8 cellular contexts compared by ENCODE assay signal in the genomic region with DNA sequence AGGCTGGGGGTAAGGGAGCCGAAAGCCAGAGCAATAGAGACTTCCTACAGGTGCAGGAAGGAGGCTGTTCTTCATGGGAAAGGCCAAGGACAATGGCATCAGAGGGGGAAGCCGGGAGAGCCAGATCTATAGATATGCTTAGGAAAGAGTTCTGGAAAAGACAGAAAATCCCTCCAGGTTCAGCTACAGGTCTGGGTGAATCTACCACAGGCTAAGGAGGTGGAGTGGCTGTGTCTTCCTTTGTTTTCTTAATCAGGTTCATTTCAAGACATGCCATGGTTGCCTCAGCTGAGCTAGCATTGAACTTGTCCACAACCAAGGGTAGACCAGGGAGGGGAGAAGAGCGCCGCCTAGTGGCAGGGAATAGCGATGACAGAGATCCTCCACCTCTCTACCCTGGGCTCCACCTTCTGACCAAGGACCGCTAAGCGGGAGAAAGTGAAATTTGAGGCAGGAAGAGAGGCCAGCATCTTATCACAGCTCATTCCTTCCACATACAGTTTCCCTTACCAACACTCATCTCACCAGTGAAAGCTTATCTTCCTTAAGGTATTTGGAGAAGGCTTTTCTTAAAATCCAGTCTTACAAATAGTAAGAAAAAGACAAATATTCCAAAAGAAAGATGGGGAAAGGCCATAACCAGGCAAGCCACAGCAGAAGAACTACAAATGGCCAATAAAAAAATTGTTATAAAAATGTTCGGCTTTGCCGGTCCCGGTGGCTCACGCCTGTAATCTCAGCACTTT.
DNase-seq lines count a peak whose midpoint lies in the region; ATAC-seq, FAIRE-seq and TF ChIP-seq lines count a peak whose summit lies in the region.

No MANE protein-coding gene starts in this region.

- H3K27ac ChIP-seq in RWPE1, result no peak overlapping the region
- H3K27ac ChIP-seq in HepG2 (ENCODE audit: extremely low read length, insufficient read depth, low read length), result no peak overlapping the region
- H3K27ac ChIP-seq in tibial artery, result no peak overlapping the region

- DNase-seq in Right ventricle myocardium inferior (ENCODE audit: missing footprints), result no peak
- no peak for DNase-seq in cardiac septum (ENCODE audit: low spot score)
- peak; percentile 52 for DNase-seq in RWPE1 (ENCODE audit: low spot score)
- no peak for DNase-seq in astrocyte of the spinal cord (ENCODE audit: low read depth, low spot score)
- DNase-seq in HepG2 (ENCODE audit: low spot score), result peak; percentile 67
- DNase-seq in tibial artery, result no peak

- TF ChIP-seq POLR2A in HepG2 (IDR thresholded peaks at IDR 0.05; ENCODE audit: insufficient read depth in 1 of 2, low read depth in 2 of 2, low read length in 2 of 2), result no peak

- H3K9me3 ChIP-seq in HepG2 (ENCODE audit: low read length), result no peaks in the 10 kb centered on the region
- H3K9me3 ChIP-seq in tibial artery, result no peaks in the 10 kb centered on the region

- TF ChIP-seq EP300 in HepG2 (IDR thresholded peaks at IDR 0.05; ENCODE audit: low read depth in 2 of 2, low read length in 2 of 2), result no peak
- TF ChIP-seq EP300 in HepG2 (CRISPR knock-in tag; IDR thresholded peaks at IDR 0.05; ENCODE audit: borderline replicate concordance), result no peak

- POLR2A ChIA-PET in RWPE1 (lab: Yijun Ruan, JAX; ENCODE audit: low non-redundant PET), result no interaction called here
- POLR2A ChIA-PET in HepG2 (lab: Yijun Ruan, JAX), result no interaction called here

- H3K4me3 ChIP-seq in astrocyte of the spinal cord (ENCODE audit: low read depth, low read length) (no peak overlapping the region), HepG2 (replicated peaks in 1 of 3; ENCODE audit: insufficient read depth in 1 of 3, low read depth in 2 of 3, low read length in 3 of 3) (no peak overlapping the region), tibial artery (no peak overlapping the region)

- H4K20me1 ChIP-seq in HepG2 (ENCODE audit: insufficient read depth, low read length), result no peaks in the 10 kb centered on the region

- intact Hi-C loops in Right ventricle myocardium inferior (cut with DNase I) (no loop called here), cardiac septum (cut with DNase I) (no loop called here), HepG2 (cut with micrococcal nuclease; ENCODE audit: unreplicated experiment) (no loop called here), tibial artery (cut with DNase I; ENCODE audit: low total_unique reads) (no loop called here)

- BruUV-seq in HepG2 (replicated peaks; lab: Mats Ljungman, UMichigan), result no TSS peak

- H3K4me1 ChIP-seq in HepG2 (ENCODE audit: insufficient read depth, low read length), result no peaks in the 10 kb centered on the region
- H3K4me1 ChIP-seq in tibial artery, result no peaks in the 10 kb centered on the region

- FAIRE-seq in HepG2 (lab: Jason Lieb, UNC), result peak; percentile 81

- peak; percentile 55; the same call in 1 of the 2 replicates for TF ChIP-seq RAD21 in HepG2 (CRISPR knock-in tag; IDR thresholded peaks at IDR 0.05)

- CTCF ChIA-PET in RWPE1 (lab: Yijun Ruan, JAX) (interaction anchor here (0.5 to 1.2 kb wide), 6 partner anchors 15 to 338 kb away, joined by 3 to 8 read pairs (median 4); no protein-coding TSS in a partner anchor), HepG2 (lab: Yijun Ruan, JAX; ENCODE audit: low intra/inter-chr PET ratio, low total read pairs) (no interaction called here)

- peak; percentile 43 for TF ChIP-seq CTCF in RWPE1 (conservative IDR thresholded peaks at IDR 0.05; ENCODE audit: low read depth)
- TF ChIP-seq CTCF in astrocyte of the spinal cord (IDR thresholded peaks at IDR 0.05; ENCODE audit: low read depth, low read length), result peak; percentile 57
- TF ChIP-seq CTCF in HepG2 (CRISPR knock-in tag; IDR thresholded peaks at IDR 0.05), result peak; percentile 89
- TF ChIP-seq CTCF in tibial artery (IDR thresholded peaks at IDR 0.05), result no peak

- H3K4me2 ChIP-seq in HepG2 (ENCODE audit: low read depth, low read length), result no peak overlapping the region

- no peak overlapping the region for H2AFZ ChIP-seq in HepG2 (ENCODE audit: low read length)

- no peaks in the 10 kb centered on the region for H3K79me2 ChIP-seq in HepG2 (ENCODE audit: insufficient read depth, low read length)

- H3K27me3 ChIP-seq in HepG2 (ENCODE audit: control insufficient read depth in 1 of 2, insufficient read depth in 2 of 2, low read length in 2 of 2) (peaks cover 4 to 20% of the 10 kb centered on the region in 2 experiments; a peak in 4 of 5 replicates), tibial artery (no peaks in the 10 kb centered on the region)

- H3K9ac ChIP-seq in HepG2 (ENCODE audit: insufficient read depth, low read depth, low read length), result no peak overlapping the region

- in situ Hi-C loops in astrocyte of the spinal cord (cut with HindIII; ENCODE audit: low sequenced_read_pairs) (no loop called here), HepG2 (cut with HindIII; ENCODE audit: extremely low pct_ligation_motif_present, low pct_unique_long_range_greater_than_20kb) (no loop called here)

- WGBS in HepG2 (ENCODE audit: low lambda C conversion rate), result 36% methylated on average over 11 of the region's 11 CpGs

- H3K36me3 ChIP-seq in HepG2 (replicated peaks in 1 of 2; ENCODE audit: control insufficient read depth in 1 of 2, insufficient read depth in 2 of 2, low read length in 2 of 2) (no peaks in the 10 kb centered on the region), tibial artery (no peaks in the 10 kb centered on the region)

- peak; percentile 69 for ATAC-seq in Right ventricle myocardium inferior
- peak; percentile 67 for ATAC-seq in HG03469 (IDR thresholded peaks at IDR 0.05; ENCODE audit: unreplicated experiment)
- peak; percentile 95 for ATAC-seq in HepG2
- no peak for ATAC-seq in HG02884 (IDR thresholded peaks at IDR 0.05; ENCODE audit: unreplicated experiment)

TF ChIP-seq in HepG2, 621 proteins besides CTCF, POLR2A, EP300 and RAD21 (continues in another document):
- TF ChIP-seq SMC3 (IDR thresholded peaks at IDR 0.05; ENCODE audit: low read length), result peak; percentile 47
- TF ChIP-seq, protein P1, sequence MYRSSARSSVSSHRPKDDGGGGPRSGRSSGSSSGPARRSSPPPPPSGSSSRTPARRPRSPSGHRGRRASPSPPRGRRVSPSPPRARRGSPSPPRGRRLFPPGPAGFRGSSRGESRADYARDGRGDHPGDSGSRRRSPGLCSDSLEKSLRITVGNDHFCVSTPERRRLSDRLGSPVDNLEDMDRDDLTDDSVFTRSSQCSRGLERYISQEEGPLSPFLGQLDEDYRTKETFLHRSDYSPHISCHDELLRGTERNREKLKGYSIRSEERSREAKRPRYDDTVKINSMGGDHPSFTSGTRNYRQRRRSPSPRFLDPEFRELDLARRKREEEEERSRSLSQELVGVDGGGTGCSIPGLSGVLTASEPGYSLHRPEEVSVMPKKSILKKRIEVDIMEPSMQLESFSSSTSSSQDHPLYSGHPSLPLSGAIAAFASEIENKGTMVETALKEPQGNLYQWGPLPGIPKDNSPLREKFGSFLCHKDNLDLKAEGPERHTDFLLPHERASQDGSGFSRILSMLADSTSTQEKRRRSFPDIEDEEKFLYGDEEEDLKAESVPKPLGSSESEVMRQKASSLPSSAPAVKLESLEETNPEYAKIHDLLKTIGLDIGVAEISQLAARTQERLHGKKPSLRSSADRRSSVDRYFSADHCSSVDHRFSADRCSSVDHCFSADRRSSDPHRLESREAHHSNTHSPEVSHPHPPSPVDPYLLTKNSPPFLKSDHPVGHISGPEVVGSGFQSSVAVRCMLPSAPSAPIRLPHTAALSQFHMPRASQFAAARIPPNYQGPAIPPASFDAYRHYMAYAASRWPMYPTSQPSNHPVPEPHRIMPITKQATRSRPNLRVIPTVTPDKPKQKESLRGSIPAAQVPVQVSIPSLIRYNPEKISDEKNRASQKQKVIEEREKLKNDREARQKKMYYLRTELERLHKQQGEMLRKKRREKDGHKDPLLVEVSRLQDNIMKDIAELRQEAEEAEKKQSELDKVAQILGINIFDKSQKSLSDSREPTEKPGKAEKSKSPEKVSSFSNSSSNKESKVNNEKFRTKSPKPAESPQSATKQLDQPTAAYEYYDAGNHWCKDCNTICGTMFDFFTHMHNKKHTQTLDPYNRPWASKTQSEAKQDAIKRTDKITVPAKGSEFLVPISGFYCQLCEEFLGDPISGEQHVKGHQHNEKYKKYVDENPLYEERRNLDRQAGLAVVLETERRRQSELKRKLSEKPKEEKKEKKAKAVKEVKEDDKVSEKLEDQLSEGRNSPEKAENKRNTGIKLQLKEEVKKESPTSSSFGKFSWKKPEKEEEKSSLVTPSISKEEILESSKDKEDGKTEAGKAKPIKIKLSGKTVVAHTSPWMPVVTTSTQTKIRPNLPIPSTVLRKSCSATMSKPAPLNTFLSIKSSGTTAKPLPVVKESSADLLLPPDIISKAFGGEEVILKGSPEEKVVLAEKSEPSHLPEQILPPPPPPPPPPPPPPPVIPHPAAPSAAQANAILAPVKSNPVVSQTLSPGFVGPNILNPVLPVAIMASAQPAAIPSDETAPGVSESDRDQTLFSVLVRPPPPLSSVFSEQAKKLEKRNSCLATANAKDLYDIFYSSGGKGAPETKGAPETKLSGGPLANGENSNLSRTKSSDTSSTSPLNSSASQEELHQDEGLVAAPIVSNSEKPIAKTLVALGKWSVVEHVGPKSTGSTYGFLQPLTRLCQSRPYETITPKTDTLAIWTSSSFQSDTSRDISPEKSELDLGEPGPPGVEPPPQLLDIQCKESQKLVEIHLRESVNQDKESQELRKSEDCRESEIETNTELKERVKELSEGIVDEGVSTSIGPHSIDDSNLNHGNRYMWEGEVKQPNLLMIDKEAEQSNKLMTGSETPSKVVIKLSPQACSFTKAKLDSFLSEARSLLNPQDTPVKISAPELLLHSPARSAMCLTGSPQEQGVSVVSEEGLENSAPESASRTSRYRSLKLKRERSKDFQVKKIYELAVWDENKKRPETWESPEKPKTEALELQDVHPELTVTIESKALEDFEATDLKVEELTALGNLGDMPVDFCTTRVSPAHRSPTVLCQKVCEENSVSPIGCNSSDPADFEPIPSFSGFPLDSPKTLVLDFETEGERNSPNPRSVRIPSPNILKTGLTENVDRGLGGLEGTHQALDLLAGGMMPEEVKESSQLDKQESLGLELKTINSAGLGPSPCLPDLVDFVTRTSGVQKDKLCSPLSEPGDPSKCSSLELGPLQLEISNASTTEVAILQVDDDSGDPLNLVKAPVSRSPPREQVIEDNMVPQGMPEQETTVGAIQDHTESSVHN (CRISPR knock-in tag; IDR thresholded peaks at IDR 0.05), result no peak

Comparison
In these comparisons a context has a peak if more than half of its experiments do, and no peak if none do; other contexts are left out.
1. DNase-seq: peak in RWPE1 (single experiment) and HepG2 (single experiment); none in Right ventricle myocardium inferior (single experiment), cardiac septum (single experiment), astrocyte of the spinal cord (single experiment) and tibial artery (0 of 2).
2. CTCF ChIP-seq: peak in RWPE1 (single experiment), astrocyte of the spinal cord (single experiment) and HepG2 (single experiment); none in tibial artery (0 of 2).